Comparison of ENCODE assay signal across 21 cellular contexts in genomic region chr6:145808239-145808638, GRCh38.
"Had no signal": no experiment of that assay in that cellular context is flagged by ENCODE, and none has a peak within 500 bp of the region (broad histone marks: within the 10 kb centered on the region; RNA-seq: fewer than 3 reads in every experiment).

No MANE protein-coding gene starts in this region.

- H3K27me3 ChIP-seq: hepatocyte, right atrium auricular region had no signal

- H3K4me3 Mint-ChIP-seq: activated naive CD4-positive, alpha-beta T cell treated with anti-CD3 and anti-CD28 coated beads for 36 hours; activated T-cell treated with anti-CD3 and anti-CD28 coated beads, Interleukin-2, amount 50 U/mL, for 4 hours; brain; central memory CD8-positive, alpha-beta T cell; mesothelial cell of epicardium; natural killer cell treated with Interleukin-12 subunit alpha and Interleukin-12 subunit beta and Interleukin-15 and Interleukin-18, amount 100 ng/mL, for 72 hours; stimulated activated naive CD8-positive, alpha-beta T cell treated with anti-CD3 and anti-CD28 coated beads, Interleukin-15, Interleukin-2, amounts not matched to agents 100 ng/mL and 50 ng/mL, for 24 hours; T-helper 1 cell treated with Interleukin-12 subunit alpha and Interleukin-12 subunit beta and Interleukin-4 antibody, amounts not matched to agents 30 μg/mL and 1 μg/mL, for 36 hours; type B pancreatic cell had no signal

- H3K9me3 ChIP-seq: lower lobe of right lung, right atrium auricular region had no signal

- H3K4me3 ChIP-seq: coronary artery, hepatocyte, lower lobe of right lung, right atrium auricular region, skin epidermis had no signal

- H3K9me3 Mint-ChIP-seq: activated naive CD4-positive, alpha-beta T cell treated with anti-CD3 and anti-CD28 coated beads for 36 hours; activated T-cell treated with anti-CD3 and anti-CD28 coated beads, Interleukin-2, amount 50 U/mL, for 4 hours; central memory CD8-positive, alpha-beta T cell; natural killer cell treated with Interleukin-12 subunit alpha and Interleukin-12 subunit beta and Interleukin-15 and Interleukin-18, amount 100 ng/mL, for 72 hours; stimulated activated naive CD8-positive, alpha-beta T cell treated with anti-CD3 and anti-CD28 coated beads, Interleukin-15, Interleukin-2, amounts not matched to agents 100 ng/mL and 50 ng/mL, for 24 hours; T-helper 1 cell treated with Interleukin-12 subunit alpha and Interleukin-12 subunit beta and Interleukin-4 antibody, amounts not matched to agents 30 μg/mL and 1 μg/mL, for 36 hours had no signal

- ATAC-seq: activated T-cell treated with anti-CD3 and anti-CD28 coated beads, Interleukin-2, amount 50 U/mL, for 4 hours; esophagus mucosa; lower lobe of right lung; natural killer cell treated with Interleukin-12 subunit alpha and Interleukin-12 subunit beta and Interleukin-15 and Interleukin-18, amount 100 ng/mL, for 72 hours had no signal

- H3K27ac Mint-ChIP-seq: activated naive CD4-positive, alpha-beta T cell treated with anti-CD3 and anti-CD28 coated beads for 36 hours; brain; mesothelial cell of epicardium; natural killer cell treated with Interleukin-12 subunit alpha and Interleukin-12 subunit beta and Interleukin-15 and Interleukin-18, amount 100 ng/mL, for 72 hours; stimulated activated naive CD8-positive, alpha-beta T cell treated with anti-CD3 and anti-CD28 coated beads, Interleukin-15, Interleukin-2, amounts not matched to agents 100 ng/mL and 50 ng/mL, for 24 hours; T-helper 1 cell treated with Interleukin-12 subunit alpha and Interleukin-12 subunit beta and Interleukin-4 antibody, amounts not matched to agents 30 μg/mL and 1 μg/mL, for 36 hours; type B pancreatic cell had no signal

- H3K27me3 Mint-ChIP-seq: brain; central memory CD8-positive, alpha-beta T cell; natural killer cell treated with Interleukin-12 subunit alpha and Interleukin-12 subunit beta and Interleukin-15 and Interleukin-18, amount 100 ng/mL, for 72 hours; stimulated activated naive CD8-positive, alpha-beta T cell treated with anti-CD3 and anti-CD28 coated beads, Interleukin-15, Interleukin-2, amounts not matched to agents 100 ng/mL and 50 ng/mL, for 24 hours; type B pancreatic cell had no signal

- H2AFZ ChIP-seq: hepatocyte had no signal

- H3K27ac ChIP-seq: coronary artery, hepatocyte, lower lobe of right lung, right atrium auricular region, skin epidermis, VCaP had no signal

- DNase-seq: activated CD4-positive, alpha-beta T cell treated with anti-CD3 and anti-CD28 coated beads, Interleukin-2, amount 50 U/mL, for 1 hour; activated CD4-positive, CD25-positive, alpha-beta regulatory T cell treated with anti-CD3 and anti-CD28 coated beads, Interleukin-2, amount 50 U/mL, for 72 hours; activated CD8-positive, alpha-beta memory T cell treated with anti-CD3 and anti-CD28 coated beads, Interleukin-2, amount 50 U/mL, for 4 hours; activated naive CD4-positive, alpha-beta T cell treated with anti-CD3 and anti-CD28 coated beads for 36 hours; activated T-cell treated with anti-CD3 and anti-CD28 coated beads, Interleukin-2, amount 50 U/mL, for 4 hours; anterior cingulate cortex; lower lobe of right lung; posterior cingulate gyrus had no signal

- H3K4me2 ChIP-seq: hepatocyte had no signal
